ENCODE assay signal across 16 cellular contexts in the genomic region with DNA sequence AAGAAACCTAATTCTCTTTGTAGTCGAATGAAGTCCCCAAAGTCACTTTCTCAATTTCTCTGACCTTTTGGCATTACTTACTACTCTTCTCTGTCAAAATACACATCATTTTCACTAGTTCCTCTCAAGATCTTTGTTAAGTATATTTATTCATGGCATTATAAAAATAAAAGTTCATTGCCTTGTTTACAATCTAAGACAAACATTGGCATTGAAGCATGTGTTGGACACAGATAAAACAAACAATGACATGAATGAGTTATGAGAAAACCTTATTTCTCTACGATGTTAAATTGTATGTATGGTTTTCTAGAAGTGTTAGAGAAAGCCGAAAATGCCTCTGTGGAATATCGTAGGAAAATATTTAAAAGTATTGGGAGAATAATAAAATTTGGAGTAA.
"Had no signal": no experiment of that assay in that cellular context is flagged by ENCODE, and none has a peak within 500 bp of the region (broad histone marks: within the 10 kb centered on the region; RNA-seq: fewer than 3 reads in every experiment).

No MANE protein-coding gene starts in this region.

- H3K4me3 ChIP-seq: SJSA1, SK-N-MC had no signal

- DNase-seq: Karpas-422, KG1, MM.1S, NCI-H1092 treated with DMSO at 0.1 percent for 48 hours, NCI-H1436, NCI-H187, NCI-H2081, NCI-H2107, NCI-H2227 treated with DMSO at 0.1 percent for 48 hours, NCI-H524, NCI-H526 treated with DMSO at 0.1 percent for 48 hours, NCI-H82, SIG-M5, T-cell had no signal
